Comparison of ENCODE assay signal across 14 cellular contexts in the genomic region with DNA sequence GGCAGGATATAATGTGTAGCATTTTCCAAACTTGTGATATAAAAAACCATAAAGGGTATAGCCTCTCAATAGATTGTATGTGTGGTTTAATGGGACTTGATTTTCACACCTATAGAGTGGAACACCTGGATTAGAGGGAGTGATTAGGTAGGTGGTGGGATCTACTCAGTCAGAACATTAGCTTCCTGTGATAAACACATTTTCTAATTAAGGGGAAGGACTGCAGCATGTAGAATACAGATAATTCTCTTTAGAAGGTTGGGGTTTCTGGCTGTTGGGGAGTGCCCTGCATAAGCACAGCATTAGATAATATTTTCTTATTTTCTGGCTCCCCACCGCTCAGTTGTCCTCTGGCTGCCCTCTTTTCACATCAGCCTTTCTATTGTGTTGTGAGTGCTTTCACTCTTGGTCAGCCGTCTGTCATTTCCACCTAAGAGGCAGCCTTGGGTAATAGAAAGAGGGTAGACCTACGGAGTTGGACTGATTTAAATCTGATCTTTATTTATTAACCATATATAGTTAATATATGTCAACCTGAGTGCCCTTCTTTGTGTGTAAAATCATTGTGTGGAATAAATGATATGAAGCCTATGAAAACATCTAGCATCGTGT. TPM values are rescaled to one million over a fixed set of nuclear protein-coding genes. Genes with fewer than 3 reads are reported as not detected.
DNase-seq lines count a peak whose midpoint lies in the region; ATAC-seq and TF ChIP-seq lines count a peak whose summit lies in the region.
"Had no signal": no experiment of that assay in that cellular context is flagged by ENCODE, and none has a peak within 500 bp of the region (broad histone marks: within the 10 kb centered on the region; RNA-seq: fewer than 3 reads in every experiment).

No MANE protein-coding gene starts in this region.

- peaks cover 91% of the 10 kb centered on the region for H4K20me1 ChIP-seq in OCI-LY3 (ENCODE audit: insufficient read depth, low read length)

- no peaks in the 10 kb centered on the region for H3K27me3 ChIP-seq in OCI-LY3 (ENCODE audit: low read depth, low read length)
- H3K27me3 ChIP-seq: cardiac muscle cell had no signal

- no peak overlapping the region for H3K4me3 ChIP-seq in OCI-LY3 (ENCODE audit: low read length)
- H3K4me3 ChIP-seq: cardiac muscle cell, mucosa of descending colon had no signal

- in situ Hi-C loops in GM13976 (cut with MboI; ENCODE audit: low sequenced_read_pairs, unreplicated experiment), result no loop called here

- peak overlapping the region; percentile 16 for H3K4me2 ChIP-seq in OCI-LY3 (ENCODE audit: low read length)

- no peak overlapping the region for H3K9ac ChIP-seq in OCI-LY3 (ENCODE audit: low read length)

- peaks cover 100% of the 10 kb centered on the region for H3K79me2 ChIP-seq in OCI-LY3 (ENCODE audit: low read length)

- H3K9me3 ChIP-seq in OCI-LY3 (ENCODE audit: insufficient read depth, low read length), result no peaks in the 10 kb centered on the region
- H3K9me3 ChIP-seq: mucosa of descending colon had no signal

- DNase-seq in GM13976 (ENCODE audit: low spot score), result peak; percentile 45
- DNase-seq in GM20000 (ENCODE audit: low spot score), result peak; percentile 35
- DNase-seq in left lobe of liver (ENCODE audit: low spot score), result no peak
- DNase-seq in COR-L47 (lab: John Stamatoyannopoulos, UW), result no peak
- DNase-seq in SW 1271 (lab: John Stamatoyannopoulos, UW), result no peak
- no peak for DNase-seq in activated effector memory CD4-positive, alpha-beta T cell treated with Interleukin-2 at 50 U/mL for 16 hours
- DNase-seq: mucosa of descending colon, NCI-H345, retina had no signal

- peaks cover 39% of the 10 kb centered on the region for H3K4me1 ChIP-seq in OCI-LY3 (ENCODE audit: low read length)

- peaks cover 62% of the 10 kb centered on the region for H3K36me3 ChIP-seq in OCI-LY3 (replicated peaks; ENCODE audit: low read depth, low read length)

- ATAC-seq in left lobe of liver (peak; percentile 38), HG02970 (IDR thresholded peaks at IDR 0.05; ENCODE audit: low FRiP score, unreplicated experiment) (no peak)
- ATAC-seq: esophagus mucosa, mucosa of descending colon had no signal

- no peak for TF ChIP-seq CTCF in GM13976 (IDR thresholded peaks at IDR 0.05; ENCODE audit: borderline replicate concordance, control extremely low read depth, extremely low read depth, insufficient read depth, missing control alignments)
- no peak for TF ChIP-seq CTCF in GM20000 (IDR thresholded peaks at IDR 0.05; ENCODE audit: extremely low read depth, missing control alignments)
- TF ChIP-seq CTCF in OCI-LY3 (IDR thresholded peaks at IDR 0.05; ENCODE audit: low read depth, low read length), result no peak

- no peak overlapping the region for H2AFZ ChIP-seq in OCI-LY3 (ENCODE audit: low read depth, low read length)

- peak overlapping the region; percentile 16 for H3K27ac ChIP-seq in OCI-LY3 (ENCODE audit: low read length)
- H3K27ac ChIP-seq: cardiac muscle cell, VCaP had no signal

RNA-seq across cellular contexts. Expression of a gene that starts 8.0 kb away (rescaled TPM):
- 19.6 TPM for total RNA-seq in left lobe of liver

Comparison
In these comparisons a context has a peak if more than half of its experiments do, and no peak if none do; other contexts are left out.
1. DNase-seq: peak in GM13976 (single experiment) and GM20000 (single experiment); none in left lobe of liver (single experiment), COR-L47 (single experiment), SW 1271 (0 of 2) and activated effector memory CD4-positive, alpha-beta T cell treated with Interleukin-2 at 50 U/mL for 16 hours (single experiment).